Comparison of ENCODE assay signal across 9 cellular contexts in the genomic region with DNA sequence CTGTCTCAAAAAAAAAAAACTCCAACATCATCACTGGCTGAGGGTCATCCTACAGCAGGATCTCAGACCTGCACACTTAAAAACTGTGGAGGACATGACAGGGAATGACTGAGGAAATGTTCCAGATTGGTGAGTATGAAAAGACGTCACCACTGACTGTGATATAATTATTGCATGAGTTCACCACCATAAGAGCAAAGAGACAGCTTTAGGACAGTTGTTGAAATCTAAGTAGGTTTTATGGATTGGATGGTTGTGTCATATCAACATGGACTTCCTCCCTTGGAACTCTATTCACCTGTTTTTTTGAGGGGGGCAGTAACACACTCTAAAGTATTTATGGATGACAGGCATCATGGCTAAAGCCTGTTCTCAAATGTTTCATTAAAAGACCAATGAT.
"Had no signal": no experiment of that assay in that cellular context is flagged by ENCODE, and none has a peak within 500 bp of the region (broad histone marks: within the 10 kb centered on the region; RNA-seq: fewer than 3 reads in every experiment).

No MANE protein-coding gene starts in this region.

- H2AFZ ChIP-seq: GM23248 had no signal

- DNase-seq: GM23248, GOT3, H7, HFFc6 had no signal

- H3K4me1 ChIP-seq: HAP-1 had no signal

- H3K4me3 Mint-ChIP-seq: HFFc6 had no signal

- H3K27me3 Mint-ChIP-seq: IgD-negative memory B cell had no signal

- H3K4me3 ChIP-seq: GM23248, HAP-1 had no signal

- H3K27ac ChIP-seq: GM23248, HL-60 had no signal

- H3K36me3 ChIP-seq: HAP-1 had no signal

- ATAC-seq: HCT116, HepG2 had no signal

- H3K9ac ChIP-seq: GM23248 had no signal

- H3K9me3 ChIP-seq: HAP-1 had no signal

- H3K27ac Mint-ChIP-seq: HFFc6 had no signal
